Comparison of ENCODE assay signal across 8 cellular contexts in genomic region chr6:70310063-70310694, GRCh38. TPM values are rescaled to one million over a fixed set of nuclear protein-coding genes. Genes with fewer than 3 reads are reported as not detected.
DNase-seq lines count a peak whose midpoint lies in the region; ATAC-seq lines count a peak whose summit lies in the region.

No MANE protein-coding gene starts in this region.

- in situ Hi-C loops in SK-MEL-5 (cut with HindIII; ENCODE audit: low pct_unique_long_range_greater_than_20kb, low sequenced_read_pairs) = no loop called here

- ATAC-seq in HG03175 (IDR thresholded peaks at IDR 0.05; ENCODE audit: unreplicated experiment) (peak; percentile 42), GM18867 (IDR thresholded peaks at IDR 0.05; ENCODE audit: unreplicated experiment) (no peak), GM19395 (IDR thresholded peaks at IDR 0.05; ENCODE audit: unreplicated experiment) (no peak)

- DNase-seq in DMS 273 (lab: John Stamatoyannopoulos, UW; ENCODE audit: unreplicated experiment) = peak; percentile 71
- DNase-seq in SK-MEL-5 (ENCODE audit: low read depth, low spot score) = peak; percentile 59
- peak; percentile 68 for DNase-seq in fibroblast of peridontal ligament (ENCODE audit: extremely low read depth)
- peak; percentile 26 for DNase-seq in retina
- no peak for DNase-seq in mesenteric fat pad (ENCODE audit: low spot score)

RNA-seq across cellular contexts. Expression of gene COL9A1, which starts 7.3 kb away (rescaled TPM):
- total RNA-seq in SK-MEL-5 (2014; rRNA removed; shearing (Covaris generic)) = 3.6 and 7.0 TPM in 2 replicates
- 6.7 and 11.0 TPM in 2 replicates for polyA plus RNA-seq in SK-MEL-5 (2015; cell fraction: cytosol; rRNA removed)
- 162 and 287 TPM in 2 replicates for polyA plus RNA-seq in SK-MEL-5 (2015; cell fraction: nucleus; rRNA removed)
- not detected for total RNA-seq in mesenteric fat pad
